20 cellular contexts compared by ENCODE assay signal in the genomic region with DNA sequence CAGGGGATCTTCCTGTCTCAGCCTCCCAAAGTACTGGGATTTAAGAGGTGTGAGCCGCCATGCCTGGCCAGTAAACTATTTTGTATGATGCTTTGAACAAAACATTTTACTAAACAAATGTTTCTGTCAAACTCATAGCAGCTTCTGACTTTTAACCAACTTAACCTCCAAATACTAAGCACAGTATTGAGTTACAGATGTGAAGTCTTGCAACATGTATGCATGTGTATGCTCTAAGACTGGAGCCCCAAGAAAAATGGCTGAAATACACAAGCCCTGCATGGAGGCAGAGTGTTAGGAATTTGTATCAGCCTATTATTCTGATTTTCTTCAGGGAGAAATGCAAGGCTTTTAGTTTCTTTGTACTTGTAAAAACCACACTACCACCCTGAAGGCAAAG.
DNase-seq lines count a peak whose midpoint lies in the region; ATAC-seq and TF ChIP-seq lines count a peak whose summit lies in the region.
"Had no signal": no experiment of that assay in that cellular context is flagged by ENCODE, and none has a peak within 500 bp of the region (broad histone marks: within the 10 kb centered on the region; RNA-seq: fewer than 3 reads in every experiment).

No MANE protein-coding gene starts in this region.

- H3K36me3 Mint-ChIP-seq in progenitor cell of endocrine pancreas (ENCODE audit: insufficient read depth): peaks cover 32% of the 10 kb centered on the region

- ATAC-seq in heart right ventricle: no peak
- ATAC-seq in GM18858 (IDR thresholded peaks at IDR 0.05; ENCODE audit: unreplicated experiment): no peak
- ATAC-seq: CD8-positive, alpha-beta T cell had no signal

- peaks cover 13% of the 10 kb centered on the region for H3K9me3 Mint-ChIP-seq in progenitor cell of endocrine pancreas (ENCODE audit: low read depth)

- WGBS in heart right ventricle, 2 donors: 98 to 100% methylated on average over 1 of the region's 1 CpG

- TF ChIP-seq CTCF in cardiac muscle cell (IDR thresholded peaks at IDR 0.05; ENCODE audit: low read depth, low read length) (no peak), heart right ventricle (IDR thresholded peaks at IDR 0.05) (no peak), choroid plexus epithelial cell (conservative IDR thresholded peaks at IDR 0.05; ENCODE audit: low read depth, low read length) (no peak), progenitor cell of endocrine pancreas (IDR thresholded peaks at IDR 0.05; ENCODE audit: unreplicated experiment) (no peak)

- H3K4me3 Mint-ChIP-seq in progenitor cell of endocrine pancreas (ENCODE audit: low read depth): no peak overlapping the region
- H3K4me3 Mint-ChIP-seq: B cell; CD8-positive, alpha-beta T cell had no signal

- H3K27me3 ChIP-seq in cardiac muscle cell (no peaks in the 10 kb centered on the region), heart right ventricle (no peaks in the 10 kb centered on the region)

- H3K27me3 Mint-ChIP-seq in progenitor cell of endocrine pancreas: no peaks in the 10 kb centered on the region
- H3K27me3 Mint-ChIP-seq: B cell had no signal

- H3K4me3 ChIP-seq in cardiac muscle cell: no peak overlapping the region
- no peak overlapping the region for H3K4me3 ChIP-seq in heart right ventricle
- H3K4me3 ChIP-seq in choroid plexus epithelial cell (ENCODE audit: low read depth, low read length): no peak overlapping the region

- H3K27ac Mint-ChIP-seq in progenitor cell of endocrine pancreas: no peak overlapping the region
- H3K27ac Mint-ChIP-seq: B cell had no signal

- peaks cover 3% of the 10 kb centered on the region for H3K4me1 Mint-ChIP-seq in progenitor cell of endocrine pancreas (ENCODE audit: low read depth)

- DNase-seq in cardiac muscle cell (ENCODE audit: low read depth in 1 of 2, low spot score in 1 of 2) (no peak), heart right ventricle (no peak), choroid plexus epithelial cell (ENCODE audit: low read depth) (peak; percentile 63), renal cortical epithelial cell (ENCODE audit: low read depth) (peak; percentile 23), progenitor cell of endocrine pancreas (ENCODE audit: low spot score, unreplicated experiment) (no peak)
- no peak for DNase-seq in activated CD8-positive, alpha-beta memory T cell treated with anti-CD3 and anti-CD28 coated beads, Interleukin-2, amount 50 U/mL, for 4 hours
- DNase-seq: Caco-2; CD8-positive, alpha-beta T cell; H7; Kasumi-1; NCI-H1105 treated with DMSO at 0.1 percent for 48 hours; NCI-H2029; NCI-H446 treated with DMSO at 0.1 percent for 48 hours; NCI-H526; RPMI8226; SHP77 had no signal

- intact Hi-C loops in heart right ventricle (cut with DNase I): no loop called here

- no peaks in the 10 kb centered on the region for H3K9me3 ChIP-seq in cardiac muscle cell (ENCODE audit: low read depth)
- H3K9me3 ChIP-seq in heart right ventricle: peaks cover 0 to 17% (median 3%) of the 10 kb centered on the region in 11 donors
- H3K9me3 ChIP-seq: Caco-2 had no signal

- H3K36me3 ChIP-seq in cardiac muscle cell: peaks cover 25% of the 10 kb centered on the region
- H3K36me3 ChIP-seq in heart right ventricle: peaks cover 0 to 98% (median 27%) of the 10 kb centered on the region in 9 donors

- no peaks in the 10 kb centered on the region for H3K4me1 ChIP-seq in cardiac muscle cell (ENCODE audit: low read depth)
- H3K4me1 ChIP-seq in heart right ventricle: peaks cover 0 to 26% (median 3%) of the 10 kb centered on the region in 9 donors
- H3K4me1 ChIP-seq: Caco-2 had no signal

- peak overlapping the region; percentile 8 for H3K27ac ChIP-seq in cardiac muscle cell
- no peak overlapping the region for H3K27ac ChIP-seq in heart right ventricle
- H3K27ac ChIP-seq: 22Rv1, C4-2B had no signal

Comparison
In these comparisons a context has a peak if more than half of its experiments do, and no peak if none do; other contexts are left out.
1. DNase-seq: peak in choroid plexus epithelial cell (single experiment) and renal cortical epithelial cell (single experiment); none in cardiac muscle cell (0 of 2), heart right ventricle (0 of 2), activated CD8-positive, alpha-beta memory T cell treated with anti-CD3 and anti-CD28 coated beads, Interleukin-2, amount 50 U/mL, for 4 hours (single experiment) and progenitor cell of endocrine pancreas (single experiment).